1 cellular context compared by ENCODE assay signal in genomic region chr7:13949450-13949849, GRCh38.
A peak's percentile ranks its signal among the peaks of the same experiment; 100 is the strongest.
TF ChIP-seq lines count a peak whose summit lies in the region.

No MANE protein-coding gene starts in this region.

TF ChIP-seq in K562, 482 proteins besides CTCF, POLR2A, EP300 and RAD21 (continued from another document):
- no peak for TF ChIP-seq CTCFL (IDR thresholded peaks at IDR 0.05; ENCODE audit: borderline replicate concordance, insufficient read depth, low read depth, low read length, poor library complexity, severe bottlenecking)
- peak in 1 of 2 experiments; percentile 44; a peak in 2 of 4 replicates for TF ChIP-seq FOXA3 (CRISPR knock-in tag; conservative IDR thresholded peaks at IDR 0.05 in 1 of 2, IDR thresholded peaks at IDR 0.05 in 1 of 2)
- TF ChIP-seq KLF16 (IDR thresholded peaks at IDR 0.05): no peak
- no peak for TF ChIP-seq PBX2 (CRISPR knock-in tag; IDR thresholded peaks at IDR 0.05; ENCODE audit: low read depth)
- TF ChIP-seq PBX2 (tag; conservative IDR thresholded peaks at IDR 0.05; ENCODE audit: low read depth): peak; percentile 68; the same call in 1 of the 2 replicates
- TF ChIP-seq ZNF695 (CRISPR knock-in tag; IDR thresholded peaks at IDR 0.05): no peak
- TF ChIP-seq ETV1 (tag; conservative IDR thresholded peaks at IDR 0.05; ENCODE audit: low read depth): no peak
- no peak for TF ChIP-seq RBBP5 (IDR thresholded peaks at IDR 0.05; ENCODE audit: borderline replicate concordance, insufficient read depth, low read length, poor library complexity, severe bottlenecking)
- TF ChIP-seq SRSF9 (IDR thresholded peaks at IDR 0.05; ENCODE audit: borderline replicate concordance, low read depth, low read length): no peak
- no peak for TF ChIP-seq ZNF75A (CRISPR knock-in tag; IDR thresholded peaks at IDR 0.05)
- TF ChIP-seq ZNF445 (CRISPR knock-in tag; IDR thresholded peaks at IDR 0.05; ENCODE audit: low read depth): no peak
- TF ChIP-seq ZBTB9 (CRISPR knock-in tag; IDR thresholded peaks at IDR 0.05): no peak
- TF ChIP-seq PHF8 (IDR thresholded peaks at IDR 0.05; ENCODE audit: borderline replicate concordance, low read length): no peak
- TF ChIP-seq MEIS2 (IDR thresholded peaks at IDR 0.05; ENCODE audit: partially characterized antibody): peak; percentile 66
- TF ChIP-seq C11orf30 (IDR thresholded peaks at IDR 0.05; ENCODE audit: low read depth): no peak
- TF ChIP-seq ATF2 (CRISPR knock-in tag; IDR thresholded peaks at IDR 0.05): no peak
